ENCODE assay signal across 12 cellular contexts in the genomic region with DNA sequence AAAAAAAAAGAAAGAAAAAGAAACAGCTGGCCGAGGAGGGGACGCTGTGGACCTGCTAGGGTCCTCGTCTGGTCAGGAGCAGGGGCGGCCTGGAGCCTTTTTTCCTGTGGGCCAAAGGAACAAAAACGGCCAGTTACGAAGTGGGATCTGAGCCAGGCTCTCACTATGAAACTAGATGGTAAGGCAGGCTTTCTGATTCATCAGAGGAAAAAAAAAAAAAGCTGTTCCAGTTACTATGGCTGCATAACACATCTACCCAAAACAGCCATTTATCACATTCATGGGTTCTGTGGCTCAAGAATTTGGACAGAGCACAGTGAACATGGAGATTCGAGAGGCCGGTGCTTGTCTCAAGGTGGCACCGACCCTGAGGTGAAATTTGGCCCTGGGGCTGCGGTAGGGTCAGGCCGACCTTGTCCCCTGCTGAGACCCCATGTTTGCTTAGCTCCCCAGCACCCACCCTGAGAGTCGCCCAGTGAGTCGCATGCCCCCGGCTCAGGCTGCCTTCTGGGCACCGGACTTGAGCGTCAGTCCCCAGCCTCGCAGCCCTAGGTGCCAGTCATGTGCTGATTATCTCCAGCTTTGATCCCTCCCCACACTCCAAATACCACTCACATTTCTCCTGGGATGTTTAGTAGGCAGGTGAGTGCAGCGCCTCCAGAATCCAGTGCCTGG. TPM values are rescaled to one million over a fixed set of nuclear protein-coding genes. Genes with fewer than 3 reads are reported as not detected.
DNase-seq lines count a peak whose midpoint lies in the region; ATAC-seq lines count a peak whose summit lies in the region.
"Had no signal": no experiment of that assay in that cellular context is flagged by ENCODE, and none has a peak within 500 bp of the region (broad histone marks: within the 10 kb centered on the region; RNA-seq: fewer than 3 reads in every experiment).

No MANE protein-coding gene starts in this region.

- H3K4me3 ChIP-seq in GM23248 = no peak overlapping the region
- no peak overlapping the region for H3K4me3 ChIP-seq in skeletal muscle satellite cell (ENCODE audit: low read length)

- H2AFZ ChIP-seq in GM23248 = no peak overlapping the region

- H3K9me3 ChIP-seq in GM23248 (ENCODE audit: low read depth) (no peaks in the 10 kb centered on the region), skeletal muscle satellite cell (replicated peaks; ENCODE audit: low read length) (no peaks in the 10 kb centered on the region)

- peak; percentile 93 for DNase-seq in GM23248
- DNase-seq in astrocyte of the hippocampus (ENCODE audit: low read depth, low spot score) = peak; percentile 94
- DNase-seq in left cardiac atrium = peak; percentile 56
- DNase-seq in mucosa of gallbladder (ENCODE audit: low spot score) = no peak
- DNase-seq in RKO (ENCODE audit: low spot score) = no peak
- DNase-seq: GF-D8, mesendoderm, NCI-H82 had no signal

- H3K27ac ChIP-seq in GM23248 = peak overlapping the region; percentile 9; the same call in 1 of the 2 replicates

- intact Hi-C loops in left cardiac atrium (cut with DNase I) = no loop called here

- WGBS in GM23248 (ENCODE audit: low coverage in 1 of 2, low lambda C conversion rate in 2 of 2, missing lambda C conversion rate in 2 of 2), 2 experiments = 32 to 33% methylated on average over 18 of the region's 18 CpGs

- H3F3A ChIP-seq in GM23248 (ENCODE audit: insufficient read depth) = peaks cover 6% of the 10 kb centered on the region; the same call in 1 of the 2 replicates

- H3K4me1 ChIP-seq in GM23248 (ENCODE audit: insufficient read depth) = peaks cover 5% of the 10 kb centered on the region; the same call in 1 of the 2 replicates
- H3K4me1 ChIP-seq in skeletal muscle satellite cell (ENCODE audit: control insufficient read depth, insufficient read depth, low read length) = peaks cover 10% of the 10 kb centered on the region

- peak overlapping the region; percentile 66 for H3K9ac ChIP-seq in GM23248
- H3K9ac ChIP-seq in skeletal muscle satellite cell (ENCODE audit: low read depth, low read length) = peak overlapping the region; percentile 44

- H3K36me3 ChIP-seq in GM23248 (ENCODE audit: low read depth) (no peaks in the 10 kb centered on the region), skeletal muscle satellite cell (ENCODE audit: insufficient read depth, low read length) (no peaks in the 10 kb centered on the region)

- peak; percentile 66 to 91 for ATAC-seq in left cardiac atrium
- ATAC-seq in GM18520 (IDR thresholded peaks at IDR 0.05; ENCODE audit: unreplicated experiment) = no peak
- ATAC-seq in GM19035 (IDR thresholded peaks at IDR 0.05; ENCODE audit: unreplicated experiment) = no peak

- H3K4me2 ChIP-seq in GM23248 (ENCODE audit: unreplicated experiment) (peak overlapping the region; percentile 41), skeletal muscle satellite cell (ENCODE audit: low read length) (no peak overlapping the region)

- no peaks in the 10 kb centered on the region for H3K79me2 ChIP-seq in GM23248 (ENCODE audit: insufficient read depth)

- no peaks in the 10 kb centered on the region for H3K9me2 ChIP-seq in GM23248 (ENCODE audit: insufficient read depth)

- H4K20me1 ChIP-seq in GM23248 (ENCODE audit: insufficient read depth) = no peaks in the 10 kb centered on the region

- in situ Hi-C loops in GM23248 (cut with MboI) = no loop called here

- H3K27me3 ChIP-seq in GM23248 (replicated peaks; ENCODE audit: insufficient read depth) = no peaks in the 10 kb centered on the region
- peaks cover 6% of the 10 kb centered on the region for H3K27me3 ChIP-seq in skeletal muscle satellite cell (ENCODE audit: control insufficient read depth, insufficient read depth, low read length)

RNA-seq across cellular contexts. Expression of gene MRGPRD, which starts 34.2 kb away (rescaled TPM):
- total RNA-seq in GM23248 (2014; rRNA removed; shearing (Covaris generic)) = not detected in 2 replicates
- polyA plus RNA-seq in GM23248 (2016; fragmentation: Nextera tagmentation; extraction: Ambion mirVana) = not detected in 2 replicates
- not detected for total RNA-seq in left cardiac atrium
- not detected in 2 replicates for total RNA-seq in skeletal muscle satellite cell (2012; rRNA removed)
- total RNA-seq in mucosa of gallbladder = not detected
- total RNA-seq: cerebellum had no signal

RNA-seq across cellular contexts. Expression of gene IGHMBP2, which starts 42.9 kb away (rescaled TPM):
- 5.2 and 5.8 TPM in 2 replicates for total RNA-seq in GM23248 (2014; rRNA removed; shearing (Covaris generic))
- 7.2 and 9.3 TPM in 2 replicates for polyA plus RNA-seq in GM23248 (2016; fragmentation: Nextera tagmentation; extraction: Ambion mirVana)
- total RNA-seq in left cardiac atrium (1 to 10 TPM; 8.2 to 9.0 TPM), mucosa of gallbladder (20.7 TPM)
- total RNA-seq in skeletal muscle satellite cell (2012; rRNA removed) = 8.6 and 9.2 TPM in 2 replicates

RNA-seq across cellular contexts. Expression of gene MRPL21, which starts 42.9 kb away (rescaled TPM):
- total RNA-seq in GM23248 (2014; rRNA removed; shearing (Covaris generic)) = 22.6 and 45.0 TPM in 2 replicates
- polyA plus RNA-seq in GM23248 (2016; fragmentation: Nextera tagmentation; extraction: Ambion mirVana) = 122 and 126 TPM in 2 replicates
- 10 to 100 TPM; 76.0 to 89.7 TPM for total RNA-seq in left cardiac atrium
- 75.3 and 85.0 TPM in 2 replicates for total RNA-seq in skeletal muscle satellite cell (2012; rRNA removed)
- total RNA-seq in mucosa of gallbladder = 41.4 TPM

Comparison
In these comparisons a context has a peak if more than half of its experiments do, and no peak if none do; other contexts are left out.
1. DNase-seq: peak in GM23248 (single experiment), astrocyte of the hippocampus (single experiment) and left cardiac atrium (single experiment); none in mucosa of gallbladder (single experiment) and RKO (single experiment).
2. ATAC-seq: peak in left cardiac atrium (2 of 2); none in GM18520 (single experiment) and GM19035 (single experiment).